ENCODE assay signal across 1 cellular context in genomic region chr2:68961380-68961779, GRCh38.
TF ChIP-seq lines count a peak whose summit lies in the region.

No MANE protein-coding gene starts in this region.

TF ChIP-seq in HepG2, 621 proteins besides CTCF, POLR2A, EP300 and RAD21:
- TF ChIP-seq ARID3A (IDR thresholded peaks at IDR 0.05; ENCODE audit: low read depth, low read length) (0 out of 2 replicates have a peak, but pooled peaks have one; percentile 43), GATAD2A (CRISPR knock-in tag; IDR thresholded peaks at IDR 0.05) (peak; percentile 53), SRSF9 (IDR thresholded peaks at IDR 0.05; ENCODE audit: borderline replicate concordance, insufficient read depth, low read depth, low read length, poor library complexity, severe bottlenecking) (no peak), ZNF629 (CRISPR knock-in tag; conservative IDR thresholded peaks at IDR 0.05) (0 out of 2 replicates have a peak, but pooled peaks have one; percentile 12), ZFP1 (CRISPR knock-in tag; IDR thresholded peaks at IDR 0.05) (no peak), SALL2 (CRISPR knock-in tag; IDR thresholded peaks at IDR 0.05) (no peak), ONECUT2 (CRISPR knock-in tag; IDR thresholded peaks at IDR 0.05) (peak; percentile 81; the same call in 1 of the 2 replicates), CEBPG (CRISPR knock-in tag; IDR thresholded peaks at IDR 0.05) (no peak), SALL1 (CRISPR knock-in tag; IDR thresholded peaks at IDR 0.05) (peak; percentile 58), KAT2B (IDR thresholded peaks at IDR 0.05; ENCODE audit: borderline replicate concordance, low read depth, low read length) (peak; percentile 90), MAFK (conservative IDR thresholded peaks at IDR 0.05 in 1 of 2, IDR thresholded peaks at IDR 0.05 in 1 of 2; ENCODE audit: low read length in 2 of 2) (no peak)
